Comparison of ENCODE assay signal across 24 cellular contexts in the genomic region with DNA sequence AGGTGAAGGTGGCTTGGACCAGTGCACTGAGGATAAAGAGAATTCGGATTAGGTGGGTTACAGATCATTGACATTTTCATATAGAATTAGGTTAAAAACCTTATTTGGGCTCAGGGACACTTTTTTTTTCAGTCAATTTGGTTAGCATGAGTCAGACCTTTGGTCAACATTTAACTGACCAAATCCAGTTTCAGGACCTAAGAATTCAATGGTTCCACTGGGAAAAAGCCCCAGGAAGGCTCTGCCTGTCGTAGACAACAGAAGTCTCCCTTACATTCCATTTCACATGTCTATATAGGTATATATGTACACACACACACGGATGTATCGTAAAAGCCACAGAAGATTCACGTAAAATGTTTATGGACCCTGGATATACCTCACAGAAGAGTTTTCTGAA.
"Had no signal": no experiment of that assay in that cellular context is flagged by ENCODE, and none has a peak within 500 bp of the region (broad histone marks: within the 10 kb centered on the region; RNA-seq: fewer than 3 reads in every experiment).

No MANE protein-coding gene starts in this region.

- H3K9me3 ChIP-seq: ascending aorta had no signal

- H3K4me1 ChIP-seq: ascending aorta had no signal

- H3K27me3 ChIP-seq: ascending aorta, brain microvascular endothelial cell, heart left ventricle had no signal

- H3K4me3 ChIP-seq: ascending aorta, coronary artery, dorsolateral prefrontal cortex, heart left ventricle had no signal

- DNase-seq: activated CD4-positive, alpha-beta memory T cell treated with anti-CD3 and anti-CD28 coated beads for 36 hours; activated CD4-positive, alpha-beta T cell treated with anti-CD3 and anti-CD28 coated beads for 48 hours; activated CD8-positive, alpha-beta memory T cell treated with anti-CD3 and anti-CD28 coated beads, Interleukin-2, amount 10 ng/mL, durations not matched to agents 7 days and 5 days; activated CD8-positive, alpha-beta memory T cell treated with anti-CD3 and anti-CD28 coated beads, Interleukin-2, amount 50 U/mL, for 4 hours; activated CD8-positive, alpha-beta T cell treated with anti-CD3 and anti-CD28 coated beads, Interleukin-2, amount 10 ng/mL, durations not matched to agents 7 days and 5 days; activated effector memory CD4-positive, alpha-beta T cell treated with anti-CD3 and anti-CD28 coated beads, Interleukin-2, amount 50 U/mL, for 16 hours; activated naive CD4-positive, alpha-beta T cell treated with anti-CD3 and anti-CD28 coated beads for 36 hours; activated naive CD8-positive, alpha-beta T cell treated with anti-CD3 and anti-CD28 coated beads for 36 hours; activated naive CD8-positive, alpha-beta T cell treated with anti-CD3 and anti-CD28 coated beads, Interleukin-2, amount 50 U/mL, for 24 hours; activated T-cell treated with anti-CD3 and anti-CD28 coated beads, Interleukin-2, amount 50 U/mL, for 1 hour; activated T-cell treated with anti-CD3 and anti-CD28 coated beads, Interleukin-2, amount 50 U/mL, for 48 hours; brain microvascular endothelial cell; dorsolateral prefrontal cortex; effector memory CD4-positive, alpha-beta T cell; endodermal cell; foreskin fibroblast; glutamatergic neuron; heart left ventricle; T-helper 2 cell had no signal

- H3K36me3 ChIP-seq: ascending aorta, brain microvascular endothelial cell, heart left ventricle had no signal

- H3K27ac ChIP-seq: ascending aorta, brain microvascular endothelial cell, coronary artery, dorsolateral prefrontal cortex, heart left ventricle, VCaP had no signal

- ATAC-seq: activated CD8-positive, alpha-beta memory T cell treated with anti-CD3 and anti-CD28 coated beads, Interleukin-2, amount 10 ng/mL, durations not matched to agents 7 days and 5 days; activated CD8-positive, alpha-beta T cell treated with anti-CD3 and anti-CD28 coated beads, Interleukin-2, amount 10 ng/mL, durations not matched to agents 7 days and 5 days; activated naive CD8-positive, alpha-beta T cell treated with anti-CD3 and anti-CD28 coated beads, Interleukin-2, amount 50 U/mL, for 24 hours; esophagus mucosa; heart left ventricle; WTC11 had no signal
